17 cellular contexts compared by ENCODE assay signal in the genomic region with DNA sequence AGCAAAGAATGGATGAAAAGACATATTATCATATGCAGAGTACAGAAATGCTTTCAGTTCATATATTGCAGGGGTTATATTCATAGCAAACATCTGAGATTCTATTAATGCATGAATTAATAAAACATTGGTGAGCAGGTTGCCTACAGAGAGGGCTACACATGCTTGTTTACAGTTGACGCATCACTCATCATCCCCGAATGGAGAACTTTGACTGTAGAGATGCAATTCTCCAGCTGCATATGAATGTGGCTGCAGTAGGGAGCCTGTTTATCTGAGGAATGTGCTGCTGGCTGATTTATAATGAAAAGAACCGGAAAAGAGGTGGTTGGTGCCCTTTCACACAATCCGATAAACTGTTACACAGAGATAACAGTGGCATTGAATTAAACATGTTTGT.
"Had no signal": no experiment of that assay in that cellular context is flagged by ENCODE, and none has a peak within 500 bp of the region (broad histone marks: within the 10 kb centered on the region; RNA-seq: fewer than 3 reads in every experiment).

No MANE protein-coding gene starts in this region.

- DNase-seq: activated CD4-positive, alpha-beta T cell treated with anti-CD3 and anti-CD28 coated beads for 48 hours; activated CD8-positive, alpha-beta T cell treated with anti-CD3 and anti-CD28 coated beads, Interleukin-2, amount 10 ng/mL, durations not matched to agents 7 days and 5 days; activated naive CD4-positive, alpha-beta T cell; effector CD8-positive, alpha-beta T cell; midbrain; psoas muscle; right lobe of liver; spleen; stimulated activated CD4-positive, alpha-beta T cell treated with anti-CD3 and anti-CD28 coated beads, Interleukin-1b, Interleukin-23, amount 100 ng/mL, for 48 hours; stimulated activated naive B cell treated with anti-CD40 and anti-IgM and Interleukin-4, amounts not matched to agents 10 μg/mL and 1 μg/mL and 100 μg/mL, for 72 hours; T-helper 9 cell; upper lobe of left lung had no signal

- H3K27ac ChIP-seq: ascending aorta, cardiac muscle cell, psoas muscle, right lobe of liver, spleen, suprapubic skin, upper lobe of left lung had no signal

- H3K9me3 Mint-ChIP-seq: activated T-helper 1 cell treated with anti-CD3 and anti-CD28 coated beads, Interleukin-12 subunit alpha, Interleukin-12 subunit beta, Interleukin-2, Interleukin-4 antibody, amounts not matched to agents 30 ng/mL and 10 ng/mL and 1 ng/mL, durations not matched to agents 14 hours and 24 hours and 36 hours had no signal

- H3K4me1 ChIP-seq: ascending aorta, psoas muscle, right lobe of liver, spleen, suprapubic skin, upper lobe of left lung had no signal

- H3K4me3 Mint-ChIP-seq: activated CD8-positive, alpha-beta T cell treated with anti-CD3 and anti-CD28 coated beads, Interleukin-2, amount 10 ng/mL, durations not matched to agents 7 days and 5 days; activated T-helper 1 cell treated with anti-CD3 and anti-CD28 coated beads, Interleukin-12 subunit alpha, Interleukin-12 subunit beta, Interleukin-2, Interleukin-4 antibody, amounts not matched to agents 30 ng/mL and 10 ng/mL and 1 ng/mL, durations not matched to agents 14 hours and 24 hours and 36 hours; stimulated activated naive B cell treated with anti-CD40 and anti-IgM and Interleukin-4, amounts not matched to agents 10 μg/mL and 1 μg/mL and 100 μg/mL, for 72 hours had no signal

- H3K4me3 ChIP-seq: ascending aorta, cardiac muscle cell, psoas muscle, right lobe of liver, spleen, suprapubic skin, upper lobe of left lung had no signal

- H3K9me3 ChIP-seq: ascending aorta, psoas muscle, right lobe of liver, spleen, suprapubic skin, upper lobe of left lung had no signal

- H3K27me3 Mint-ChIP-seq: stimulated activated naive B cell treated with anti-CD40 and anti-IgM and Interleukin-4, amounts not matched to agents 10 μg/mL and 1 μg/mL and 100 μg/mL, for 72 hours had no signal

- ATAC-seq: activated CD8-positive, alpha-beta T cell treated with anti-CD3 and anti-CD28 coated beads, Interleukin-2, amount 10 ng/mL, durations not matched to agents 7 days and 5 days; psoas muscle; right lobe of liver; stimulated activated naive B cell treated with anti-CD40 and anti-IgM and Interleukin-4, amounts not matched to agents 10 μg/mL and 1 μg/mL and 100 μg/mL, for 72 hours had no signal

- FAIRE-seq: colon had no signal

- H3K4me1 Mint-ChIP-seq: stimulated activated naive B cell treated with anti-CD40 and anti-IgM and Interleukin-4, amounts not matched to agents 10 μg/mL and 1 μg/mL and 100 μg/mL, for 72 hours had no signal

- H3K27me3 ChIP-seq: ascending aorta, cardiac muscle cell, right lobe of liver, spleen, suprapubic skin, upper lobe of left lung had no signal

- H3K27ac Mint-ChIP-seq: activated CD8-positive, alpha-beta T cell treated with anti-CD3 and anti-CD28 coated beads, Interleukin-2, amount 10 ng/mL, durations not matched to agents 7 days and 5 days; activated T-helper 1 cell treated with anti-CD3 and anti-CD28 coated beads, Interleukin-12 subunit alpha, Interleukin-12 subunit beta, Interleukin-2, Interleukin-4 antibody, amounts not matched to agents 30 ng/mL and 10 ng/mL and 1 ng/mL, durations not matched to agents 14 hours and 24 hours and 36 hours; stimulated activated naive B cell treated with anti-CD40 and anti-IgM and Interleukin-4, amounts not matched to agents 10 μg/mL and 1 μg/mL and 100 μg/mL, for 72 hours had no signal

- H3K36me3 ChIP-seq: ascending aorta, cardiac muscle cell, right lobe of liver, spleen, suprapubic skin, upper lobe of left lung had no signal

- H3K36me3 Mint-ChIP-seq: stimulated activated naive B cell treated with anti-CD40 and anti-IgM and Interleukin-4, amounts not matched to agents 10 μg/mL and 1 μg/mL and 100 μg/mL, for 72 hours had no signal
